In genomic region chr11:46367244-46367915, GRCh38 we compare ENCODE assay signal across 1 cellular context.
TF ChIP-seq lines count a peak whose summit lies in the region.

No MANE protein-coding gene starts in this region.

TF ChIP-seq in HCT116, 20 proteins besides CTCF, POLR2A, EP300 and RAD21 (continued from another document):
- no peak for TF ChIP-seq EZH2phosphoT487 (IDR thresholded peaks at IDR 0.05; ENCODE audit: borderline replicate concordance)
- no peak for TF ChIP-seq ZNF274 (IDR thresholded peaks at IDR 0.05; ENCODE audit: low read depth, low read length)
- no peak for TF ChIP-seq JUND (IDR thresholded peaks at IDR 0.05)
- no peak for TF ChIP-seq SP1 (IDR thresholded peaks at IDR 0.05; ENCODE audit: low read depth)
- TF ChIP-seq ZFX (IDR thresholded peaks at IDR 0.05): no peak
- no peak for TF ChIP-seq CBX3 (IDR thresholded peaks at IDR 0.05; ENCODE audit: low read depth)
- no peak for TF ChIP-seq SRF (IDR thresholded peaks at IDR 0.05; ENCODE audit: low read depth)
- TF ChIP-seq TCF7L2 (IDR thresholded peaks at IDR 0.05; ENCODE audit: borderline replicate concordance, extremely low read depth, insufficient read depth, insufficient read length): no peak
- no peak for TF ChIP-seq YY1 (IDR thresholded peaks at IDR 0.05; ENCODE audit: extremely low read depth, insufficient replicate concordance, low read depth, low read length)
